12 cellular contexts compared by ENCODE assay signal in the genomic region with DNA sequence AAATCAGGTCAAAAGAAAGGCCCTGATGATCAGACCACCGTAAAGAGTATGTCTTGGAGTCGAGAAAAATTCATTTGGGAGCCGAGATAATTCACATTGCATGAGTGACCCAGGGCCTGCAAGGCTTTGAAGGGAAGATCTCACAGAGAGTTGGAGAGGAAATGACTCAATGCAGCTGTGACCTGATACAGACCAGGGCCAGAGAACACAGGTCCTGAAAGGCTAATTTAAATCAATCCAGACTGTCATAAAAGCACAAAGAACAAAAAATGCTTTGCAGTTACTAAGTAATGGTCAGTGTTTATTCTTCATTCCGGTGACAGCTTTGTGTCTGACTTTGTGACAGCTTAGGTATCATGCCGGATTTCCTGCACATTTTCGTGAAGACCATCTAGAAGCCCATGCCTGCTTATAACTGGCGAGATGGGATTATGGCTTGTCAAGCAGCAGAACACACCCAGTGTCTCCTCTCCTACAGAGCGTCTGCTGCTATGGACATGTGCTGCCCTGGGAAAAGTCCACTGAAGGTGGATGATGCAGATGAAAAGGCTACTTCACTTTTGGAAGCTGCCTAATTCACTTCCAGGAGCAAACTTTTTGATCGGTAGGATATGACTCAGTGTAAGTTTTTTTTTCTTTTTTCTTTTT. TPM values are rescaled to one million over a fixed set of nuclear protein-coding genes. Genes with fewer than 3 reads are reported as not detected.
A peak's percentile ranks its signal among the peaks of the same experiment; 100 is the strongest.
DNase-seq lines count a peak whose midpoint lies in the region; FAIRE-seq and TF ChIP-seq lines count a peak whose summit lies in the region.
"Had no signal": no experiment of that assay in that cellular context is flagged by ENCODE, and none has a peak within 500 bp of the region (broad histone marks: within the 10 kb centered on the region; RNA-seq: fewer than 3 reads in every experiment).

No MANE protein-coding gene starts in this region.

- H3K27ac ChIP-seq in hepatocyte: peak overlapping the region; percentile 33
- H3K27ac ChIP-seq: RWPE1 had no signal

- 63% methylated on average over 9 of the region's 9 CpGs for WGBS in hepatocyte (ENCODE audit: low lambda C conversion rate, missing lambda C conversion rate)

- H3K79me2 ChIP-seq in hepatocyte: no peaks in the 10 kb centered on the region

- no peak for TF ChIP-seq CTCF in hepatocyte (IDR thresholded peaks at IDR 0.05; ENCODE audit: poor library complexity)

- H2AFZ ChIP-seq in hepatocyte: no peak overlapping the region

- no peak overlapping the region for H3K4me3 ChIP-seq in hepatocyte

- no peaks in the 10 kb centered on the region for H3K4me1 ChIP-seq in hepatocyte (ENCODE audit: insufficient read depth)

- H3K27me3 ChIP-seq in hepatocyte: no peaks in the 10 kb centered on the region

- H3K36me3 ChIP-seq in hepatocyte (replicated peaks; ENCODE audit: insufficient read depth, low read depth): no peaks in the 10 kb centered on the region

- DNase-seq in AG08395 (ENCODE audit: low spot score) (peak; percentile 70), H54 (ENCODE audit: insufficient read length, low spot score) (peak; percentile 32), SW 1271 (lab: John Stamatoyannopoulos, UW) (peak; percentile 58 to 72), hepatocyte (ENCODE audit: low spot score) (no peak), NCI-H1694 (lab: John Stamatoyannopoulos, UW) (no peak), iPS-NIHi11 (ENCODE audit: low spot score) (no peak), germinal center (ENCODE audit: low spot score) (no peak), T-helper 9 cell (no peak)
- DNase-seq: NCI-H1092; stimulated activated CD4-positive, alpha-beta T cell treated with anti-CD3 and anti-CD28 coated beads, Interleukin-4, amount 100 ng/mL, for 4 hours had no signal

- no peaks in the 10 kb centered on the region for H3K9me3 ChIP-seq in hepatocyte (ENCODE audit: low read depth)

- H3K9me2 ChIP-seq in hepatocyte (replicated peaks; ENCODE audit: insufficient read depth): no peaks in the 10 kb centered on the region

- H3K4me2 ChIP-seq in hepatocyte: no peak overlapping the region

- peak; percentile 80 for FAIRE-seq in H54 (lab: Jason Lieb, UNC)

- H4K20me1 ChIP-seq in hepatocyte (ENCODE audit: insufficient read depth, poor library complexity, severe bottlenecking): no peaks in the 10 kb centered on the region

- TF ChIP-seq POLR2A in H54 (IDR thresholded peaks at IDR 0.05; ENCODE audit: low read depth, low read length): no peak

RNA-seq across cellular contexts. Expression of gene ACTBL2, which starts 5.8 kb away (rescaled TPM):
- 0.16 and 0.83 TPM in 2 replicates for total RNA-seq in hepatocyte
- 0.17 TPM in 1 of 2 replicates, not detected in the other for polyA plus RNA-seq in hepatocyte
- total RNA-seq: mesenteric fat pad had no signal

Comparison
In these comparisons a context has a peak if more than half of its experiments do, and no peak if none do; other contexts are left out.
1. DNase-seq: peak in AG08395 (single experiment), H54 (single experiment) and SW 1271 (2 of 2); none in hepatocyte (single experiment), NCI-H1694 (single experiment), iPS-NIHi11 (single experiment), germinal center (single experiment) and T-helper 9 cell (single experiment).